28 cellular contexts compared by ENCODE assay signal in the genomic region with DNA sequence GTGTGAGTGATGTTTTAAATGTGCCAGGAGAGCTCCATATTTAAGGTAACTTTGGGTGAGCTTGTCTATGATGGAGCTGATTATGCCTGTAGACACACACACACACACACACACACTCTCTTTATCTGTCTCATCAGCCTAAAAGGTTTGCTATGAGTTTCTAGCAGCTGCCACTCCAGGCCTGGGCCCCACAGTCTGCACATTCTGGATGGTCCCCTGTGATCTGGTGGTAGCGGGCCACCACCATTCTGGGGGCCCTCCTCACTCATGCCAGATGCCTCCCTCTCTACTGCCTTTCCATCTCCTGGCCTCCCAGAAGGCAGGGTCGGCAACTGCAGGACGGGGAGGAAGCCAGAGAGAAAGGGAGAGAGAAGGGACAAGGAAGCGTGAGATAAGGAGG.
A peak's percentile ranks its signal among the peaks of the same experiment; 100 is the strongest.
DNase-seq lines count a peak whose midpoint lies in the region; ATAC-seq, FAIRE-seq and TF ChIP-seq lines count a peak whose summit lies in the region.
"Had no signal": no experiment of that assay in that cellular context is flagged by ENCODE, and none has a peak within 500 bp of the region (broad histone marks: within the 10 kb centered on the region; RNA-seq: fewer than 3 reads in every experiment).

No MANE protein-coding gene starts in this region.

- H2BK120ac ChIP-seq in mesendoderm (ENCODE audit: low read depth, low read length) = no peak overlapping the region

- no peak overlapping the region for H3K9ac ChIP-seq in GM12878 (ENCODE audit: control insufficient read depth, insufficient read depth, low read length)
- no peak overlapping the region for H3K9ac ChIP-seq in mesendoderm (ENCODE audit: low read length)
- H3K9ac ChIP-seq: BLaER1 had no signal

- FAIRE-seq in GM12878 (lab: Jason Lieb, UNC) = no peak
- FAIRE-seq: A204.1, GM12891, GM19239 had no signal

- H3K36me3 ChIP-seq in cardiac muscle cell = no peaks in the 10 kb centered on the region
- no peaks in the 10 kb centered on the region for H3K36me3 ChIP-seq in GM12878 (ENCODE audit: control insufficient read depth in 2 of 2, insufficient read depth in 2 of 2, low read length in 1 of 2)
- H3K36me3 ChIP-seq in mesendoderm (ENCODE audit: control insufficient read depth, insufficient read depth, low read length) = no peaks in the 10 kb centered on the region
- H3K36me3 ChIP-seq in gastrocnemius medialis = no peaks in the 10 kb centered on the region
- H3K36me3 ChIP-seq: BE2C, BLaER1 had no signal

- H3K4me3 Mint-ChIP-seq in glutamatergic neuron (ENCODE audit: unreplicated experiment) (peak overlapping the region; percentile 26), endothelial cell (ENCODE audit: unreplicated experiment) (no peak overlapping the region)
- H3K4me3 Mint-ChIP-seq: CD14-positive monocyte; CD4-positive, alpha-beta memory T cell; CD4-positive, CD25-positive, alpha-beta regulatory T cell; CD8-positive, alpha-beta memory T cell had no signal

- POLR2A ChIA-PET in GM12878 (lab: Charles Lee) = no interaction called here

- peaks cover 18% of the 10 kb centered on the region for H3K4me1 Mint-ChIP-seq in glutamatergic neuron (ENCODE audit: low read depth, unreplicated experiment)
- H3K4me1 Mint-ChIP-seq in endothelial cell (ENCODE audit: unreplicated experiment) = no peaks in the 10 kb centered on the region
- H3K4me1 Mint-ChIP-seq: CD14-positive monocyte; CD4-positive, alpha-beta memory T cell; CD4-positive, CD25-positive, alpha-beta regulatory T cell; CD8-positive, alpha-beta memory T cell had no signal

- H2BK5ac ChIP-seq in mesendoderm (ENCODE audit: low read length) = no peak overlapping the region

- peak overlapping the region; percentile 64 for H3K27ac Mint-ChIP-seq in glutamatergic neuron (ENCODE audit: unreplicated experiment)
- no peak overlapping the region for H3K27ac Mint-ChIP-seq in endothelial cell (ENCODE audit: unreplicated experiment)
- H3K27ac Mint-ChIP-seq: CD14-positive monocyte; CD4-positive, alpha-beta memory T cell; CD4-positive, CD25-positive, alpha-beta regulatory T cell had no signal

- H3K79me1 ChIP-seq in mesendoderm (ENCODE audit: low read length) = no peaks in the 10 kb centered on the region

- no peak overlapping the region for H3K18ac ChIP-seq in mesendoderm (ENCODE audit: low read length)

- intact Hi-C loops in left cardiac atrium (cut with DNase I) (no loop called here), GM12878 (cut with micrococcal nuclease; ENCODE audit: unreplicated experiment) (no loop called here), gastrocnemius medialis (cut with DNase I; ENCODE audit: low total_unique reads) (no loop called here)

- H3K4me2 ChIP-seq in GM12878 (ENCODE audit: control insufficient read depth, insufficient read depth) = no peak overlapping the region
- no peak overlapping the region for H3K4me2 ChIP-seq in mesendoderm (ENCODE audit: low read length)
- H3K4me2 ChIP-seq: BLaER1 had no signal

- H4K5ac ChIP-seq in mesendoderm (ENCODE audit: low read length) = no peak overlapping the region

- RAD21 ChIA-PET in GM12878 (lab: Charles Lee; ENCODE audit: unreplicated experiment) = no interaction called here

- H3K4me3 ChIP-seq in cardiac muscle cell = no peak overlapping the region
- H3K4me3 ChIP-seq in GM12878 = no peak overlapping the region
- H3K4me3 ChIP-seq in mesendoderm (ENCODE audit: low read length) = no peak overlapping the region
- H3K4me3 ChIP-seq in gastrocnemius medialis = no peak overlapping the region
- H3K4me3 ChIP-seq: BLaER1 had no signal

- no peak for DNase-seq in cardiac muscle cell (ENCODE audit: low read depth in 1 of 2, low spot score in 1 of 2)
- no peak for DNase-seq in left cardiac atrium
- DNase-seq in GM12878 (ENCODE audit: low read depth, low spot score) = no peak
- DNase-seq in glutamatergic neuron = peak; percentile 41
- DNase-seq in mesendoderm = no peak
- DNase-seq in gastrocnemius medialis = no peak
- no peak for DNase-seq in iPS-NIHi7 (ENCODE audit: extremely low spot score)
- no peak for DNase-seq in endothelial cell (ENCODE audit: low spot score)
- DNase-seq: 8988T; ACHN; BE2C; C1 segment of cervical spinal cord; CD4-positive, alpha-beta memory T cell; CD4-positive, CD25-positive, alpha-beta regulatory T cell; CD8-positive, alpha-beta memory T cell; COR-L47; DMS 273 treated with DMSO at 0.1 percent for 48 hours; DMS153; DMS53; DMS79; DND-41; EL; GDM1 had no signal

- H3K9me3 Mint-ChIP-seq in glutamatergic neuron (ENCODE audit: unreplicated experiment) (peaks cover 6% of the 10 kb centered on the region), endothelial cell (ENCODE audit: unreplicated experiment) (no peaks in the 10 kb centered on the region)
- H3K9me3 Mint-ChIP-seq: CD4-positive, alpha-beta memory T cell; CD4-positive, CD25-positive, alpha-beta regulatory T cell; CD8-positive, alpha-beta memory T cell had no signal

- H3K4ac ChIP-seq in mesendoderm (ENCODE audit: low read depth, low read length) = no peak overlapping the region

- no peak for TF ChIP-seq CTCF in cardiac muscle cell (IDR thresholded peaks at IDR 0.05; ENCODE audit: low read depth, low read length)
- no peak for TF ChIP-seq CTCF in GM12878 (IDR thresholded peaks at IDR 0.05 in 2 of 3, conservative IDR thresholded peaks at IDR 0.05 in 1 of 3; ENCODE audit: control insufficient read depth in 2 of 3, extremely low read depth in 1 of 3, insufficient read depth in 1 of 3, low read depth in 3 of 3, low read length in 3 of 3)
- no peak for TF ChIP-seq CTCF in glutamatergic neuron (IDR thresholded peaks at IDR 0.05; ENCODE audit: partially characterized antibody, unreplicated experiment)
- TF ChIP-seq CTCF in gastrocnemius medialis (IDR thresholded peaks at IDR 0.05 in 4 of 5, conservative IDR thresholded peaks at IDR 0.05 in 1 of 5) = no peak
- TF ChIP-seq CTCF in endothelial cell (IDR thresholded peaks at IDR 0.05; ENCODE audit: unreplicated experiment) = no peak

- 7% methylated on average over 2 of the region's 4 CpGs for WGBS in GM12878 (ENCODE audit: insufficient coverage, insufficient replicate concordance, low lambda C conversion rate, missing lambda C conversion rate)
- WGBS in mesendoderm (ENCODE audit: extremely low coverage, insufficient coverage, low lambda C conversion rate) = no CpG with 5 or more reads among the region's 4 CpGs

- H3K79me2 ChIP-seq in GM12878 (ENCODE audit: control insufficient read depth, insufficient read depth, low read length) (no peaks in the 10 kb centered on the region), mesendoderm (ENCODE audit: control insufficient read depth, insufficient read depth, low read length) (no peaks in the 10 kb centered on the region)

- H4K20me1 ChIP-seq in GM12878 (ENCODE audit: control insufficient read depth, insufficient read depth) = no peaks in the 10 kb centered on the region
- H4K20me1 ChIP-seq: BLaER1 had no signal

- H3K9me3 ChIP-seq in cardiac muscle cell (ENCODE audit: low read depth) (no peaks in the 10 kb centered on the region), GM12878 (replicated peaks; ENCODE audit: control insufficient read depth, insufficient read depth, low read length) (no peaks in the 10 kb centered on the region), gastrocnemius medialis (no peaks in the 10 kb centered on the region)
- H3K9me3 ChIP-seq: BE2C, BLaER1 had no signal

- SMC1A ChIA-PET in GM12878 (lab: Charles Lee; ENCODE audit: uncharacterized antibody, unreplicated experiment) = interaction anchor here (0.6 kb wide), 1 partner anchor 46 kb away, joined by 3 read pairs; no protein-coding TSS in a partner anchor

- H3K27me3 ChIP-seq in cardiac muscle cell (no peaks in the 10 kb centered on the region), GM12878 (replicated peaks in 1 of 2; ENCODE audit: control insufficient read depth in 2 of 2, insufficient read depth in 2 of 2, low read length in 1 of 2) (no peaks in the 10 kb centered on the region; a peak in 1 of 4 replicates), mesendoderm (ENCODE audit: insufficient read depth, low read length, poor library complexity) (no peaks in the 10 kb centered on the region), gastrocnemius medialis (no peaks in the 10 kb centered on the region)
- H3K27me3 ChIP-seq: BE2C, BLaER1 had no signal

- no peak for TF ChIP-seq POLR2A in GM12878 (IDR thresholded peaks at IDR 0.05; ENCODE audit: low read depth, low read length)
- no peak for TF ChIP-seq POLR2A in gastrocnemius medialis (IDR thresholded peaks at IDR 0.05)

- no peak overlapping the region for H2AK5ac ChIP-seq in mesendoderm (ENCODE audit: low read length)

- H3K27me3 Mint-ChIP-seq in glutamatergic neuron (ENCODE audit: unreplicated experiment) (peaks cover 4% of the 10 kb centered on the region), endothelial cell (ENCODE audit: unreplicated experiment) (no peaks in the 10 kb centered on the region)
- H3K27me3 Mint-ChIP-seq: CD4-positive, alpha-beta memory T cell had no signal

- BruUV-seq in GM12878 (replicated peaks; lab: Mats Ljungman, UMichigan) = no TSS peak

- TF ChIP-seq EP300 in GM12878 (IDR thresholded peaks at IDR 0.05; ENCODE audit: borderline replicate concordance in 1 of 2, control insufficient read depth in 1 of 2, low read depth in 2 of 2, low read length in 2 of 2) = no peak

- H2BK15ac ChIP-seq in mesendoderm (replicated peaks; ENCODE audit: low read depth) = no peak overlapping the region

- no peak overlapping the region for H2AFZ ChIP-seq in GM12878 (ENCODE audit: control insufficient read depth, low read depth, low read length)

- CTCF ChIA-PET in GM12878 (lab: Yijun Ruan, JAX) = no interaction called here

- H3K56ac ChIP-seq in mesendoderm (ENCODE audit: low read length) = peak overlapping the region; percentile 11

- H3K27ac ChIP-seq in cardiac muscle cell (peak overlapping the region; percentile 76), GM12878 (ENCODE audit: control insufficient read depth, insufficient read depth) (no peak overlapping the region), mesendoderm (ENCODE audit: low read depth, low read length) (no peak overlapping the region), gastrocnemius medialis (no peak overlapping the region)
- H3K27ac ChIP-seq: BLaER1 had no signal

- H3K4me1 ChIP-seq in cardiac muscle cell (ENCODE audit: low read depth) = peaks cover 21% of the 10 kb centered on the region
- H3K4me1 ChIP-seq in GM12878 (ENCODE audit: control insufficient read depth, insufficient read depth, low read length) = peaks cover 6% of the 10 kb centered on the region; the same call in 1 of the 2 replicates
- peaks cover 1% of the 10 kb centered on the region for H3K4me1 ChIP-seq in mesendoderm (ENCODE audit: control insufficient read depth, low read depth, low read length)
- H3K4me1 ChIP-seq in gastrocnemius medialis = no peaks in the 10 kb centered on the region
- H3K4me1 ChIP-seq: BE2C had no signal

- no peak for TF ChIP-seq RAD21 in GM12878 (IDR thresholded peaks at IDR 0.05; ENCODE audit: insufficient read depth, low read depth, low read length)

- ATAC-seq in left cardiac atrium = no peak
- ATAC-seq in GM12878 = peak; percentile 25; the same call in 1 of the 3 replicates
- ATAC-seq in gastrocnemius medialis = no peak

- no peak overlapping the region for H3K23ac ChIP-seq in mesendoderm (ENCODE audit: low read length)

- H4K8ac ChIP-seq in mesendoderm (ENCODE audit: low read depth, low read length) = no peak overlapping the region

- H3K36me3 Mint-ChIP-seq in glutamatergic neuron (ENCODE audit: unreplicated experiment) (no peaks in the 10 kb centered on the region), endothelial cell (ENCODE audit: low read depth, unreplicated experiment) (no peaks in the 10 kb centered on the region)
- H3K36me3 Mint-ChIP-seq: CD14-positive monocyte; CD4-positive, alpha-beta memory T cell; CD4-positive, CD25-positive, alpha-beta regulatory T cell; CD8-positive, alpha-beta memory T cell had no signal

- in situ Hi-C loops in GM12878 (cut with MboI) (no loop called here), gastrocnemius medialis (cut with MboI; ENCODE audit: low sequenced_read_pairs in 4 of 4) (no loop called here)
